11 cellular contexts compared by ENCODE assay signal in genomic region chr12:6202331-6202730, GRCh38. TPM values are rescaled to one million over a fixed set of nuclear protein-coding genes. Genes with fewer than 3 reads are reported as not detected.
A peak's percentile ranks its signal among the peaks of the same experiment; 100 is the strongest.
DNase-seq lines count a peak whose midpoint lies in the region; ATAC-seq and TF ChIP-seq lines count a peak whose summit lies in the region.
"Had no signal": no experiment of that assay in that cellular context is flagged by ENCODE, and none has a peak within 500 bp of the region (broad histone marks: within the 10 kb centered on the region; RNA-seq: fewer than 3 reads in every experiment).

No MANE protein-coding gene starts in this region.

- no TSS peak for BruUV-seq in PC-9 (replicated peaks; lab: Mats Ljungman, UMichigan)

- H3K4me2 ChIP-seq in PC-9, result peak overlapping the region; percentile 96
- no peak overlapping the region for H3K4me2 ChIP-seq in neural progenitor cell

- H4K20me1 ChIP-seq in PC-9 (ENCODE audit: insufficient read depth) (peaks cover 3% of the 10 kb centered on the region; the same call in 1 of the 2 replicates), neural progenitor cell (ENCODE audit: low read depth) (peaks cover 9% of the 10 kb centered on the region)

- peaks cover 47% of the 10 kb centered on the region for H3K27me3 Mint-ChIP-seq in neural progenitor cell (ENCODE audit: insufficient read depth, low read depth)
- H3K27me3 Mint-ChIP-seq in T-helper 2 cell treated with Interferon-gamma antibody and Interleukin-4, amounts not matched to agents 5 μg/mL and 100 μg/mL, for 36 hours (ENCODE audit: low read depth), result peaks cover 42% of the 10 kb centered on the region

- no peak overlapping the region for H3K27ac Mint-ChIP-seq in neural progenitor cell
- H3K27ac Mint-ChIP-seq in T-helper 2 cell treated with Interferon-gamma antibody and Interleukin-4, amounts not matched to agents 5 μg/mL and 100 μg/mL, for 36 hours, result no peak overlapping the region
- H3K27ac Mint-ChIP-seq: activated naive CD4-positive, alpha-beta T cell treated with anti-CD3 and anti-CD28 coated beads for 36 hours had no signal

- H3K9ac ChIP-seq in neural progenitor cell, result no peak overlapping the region

- no peaks in the 10 kb centered on the region for H3K36me3 Mint-ChIP-seq in neural progenitor cell
- H3K36me3 Mint-ChIP-seq in T-helper 2 cell treated with Interferon-gamma antibody and Interleukin-4, amounts not matched to agents 5 μg/mL and 100 μg/mL, for 36 hours (ENCODE audit: low read depth), result no peaks in the 10 kb centered on the region

- H3K4me1 ChIP-seq in PC-9 (replicated peaks; ENCODE audit: insufficient read depth) (peaks cover 42% of the 10 kb centered on the region), neural progenitor cell (peaks cover 42% of the 10 kb centered on the region)

- POLR2A ChIA-PET in PC-9 (lab: Charles Lee; ENCODE audit: unreplicated experiment), result interaction anchor here (1.2 to 2.7 kb wide), 4 partner anchors 12 to 76 kb away, joined by 10 to 35 read pairs (median 12); no protein-coding TSS in a partner anchor

- no peaks in the 10 kb centered on the region for H3K27me3 ChIP-seq in PC-9 (ENCODE audit: insufficient read depth, low read depth)
- H3K27me3 ChIP-seq in neural progenitor cell, result peaks cover 71% of the 10 kb centered on the region

- H2AFZ ChIP-seq in PC-9, result no peak overlapping the region
- no peak overlapping the region for H2AFZ ChIP-seq in neural progenitor cell (replicated peaks)

- TF ChIP-seq CTCF in 22Rv1 (IDR thresholded peaks at IDR 0.05) (no peak), PC-9 (conservative IDR thresholded peaks at IDR 0.05) (no peak), fibroblast of pulmonary artery (IDR thresholded peaks at IDR 0.05; ENCODE audit: low read length, missing control alignments) (no peak), neural progenitor cell (IDR thresholded peaks at IDR 0.05) (no peak)

- H3K9me3 ChIP-seq in PC-9 (ENCODE audit: insufficient read depth, low read depth), result no peaks in the 10 kb centered on the region
- no peaks in the 10 kb centered on the region for H3K9me3 ChIP-seq in neural progenitor cell (ENCODE audit: low read depth)

- H3K9me2 ChIP-seq in PC-9 (ENCODE audit: insufficient read depth), result no peaks in the 10 kb centered on the region

- H3F3A ChIP-seq in PC-9 (ENCODE audit: insufficient read depth, low read depth) (peaks cover 14% of the 10 kb centered on the region; the same call in 1 of the 2 replicates), neural progenitor cell (ENCODE audit: low read depth) (peaks cover 48% of the 10 kb centered on the region)

- H3K4me3 Mint-ChIP-seq in neural progenitor cell, result peak overlapping the region; percentile 14
- no peak overlapping the region for H3K4me3 Mint-ChIP-seq in T-helper 2 cell treated with Interferon-gamma antibody and Interleukin-4, amounts not matched to agents 5 μg/mL and 100 μg/mL, for 36 hours
- H3K4me3 Mint-ChIP-seq: activated naive CD4-positive, alpha-beta T cell treated with anti-CD3 and anti-CD28 coated beads for 36 hours had no signal

- H3K4me1 Mint-ChIP-seq in neural progenitor cell, result peaks cover 62% of the 10 kb centered on the region
- peaks cover 12% of the 10 kb centered on the region for H3K4me1 Mint-ChIP-seq in T-helper 2 cell treated with Interferon-gamma antibody and Interleukin-4, amounts not matched to agents 5 μg/mL and 100 μg/mL, for 36 hours (ENCODE audit: low read depth)

- H3K9me3 Mint-ChIP-seq in neural progenitor cell, result no peaks in the 10 kb centered on the region
- H3K9me3 Mint-ChIP-seq in T-helper 2 cell treated with Interferon-gamma antibody and Interleukin-4, amounts not matched to agents 5 μg/mL and 100 μg/mL, for 36 hours, result no peaks in the 10 kb centered on the region
- H3K9me3 Mint-ChIP-seq: activated naive CD4-positive, alpha-beta T cell treated with anti-CD3 and anti-CD28 coated beads for 36 hours had no signal

- peaks cover 70% of the 10 kb centered on the region for H3K79me2 ChIP-seq in PC-9 (ENCODE audit: low read depth)
- H3K79me2 ChIP-seq in neural progenitor cell (ENCODE audit: low read depth), result no peaks in the 10 kb centered on the region

- H3K27ac ChIP-seq in 22Rv1 (peak overlapping the region; percentile 83; the same call in 1 of the 2 replicates), PC-9 (no peak overlapping the region), neural progenitor cell (no peak overlapping the region)
- H3K27ac ChIP-seq: WERI-Rb-1 had no signal

- H3K36me3 ChIP-seq in PC-9 (ENCODE audit: low read depth), result peaks cover 8% of the 10 kb centered on the region; the same call in 1 of the 2 replicates
- no peaks in the 10 kb centered on the region for H3K36me3 ChIP-seq in neural progenitor cell
- H3K36me3 ChIP-seq: WERI-Rb-1 had no signal

- CTCF ChIA-PET in PC-9 (lab: Charles Lee), result interaction anchor here (2.0 kb wide), 1 partner anchor 13 kb away, joined by 12 read pairs; no protein-coding TSS in a partner anchor

- DNase-seq in PC-9, result no peak
- DNase-seq in fibroblast of pulmonary artery (ENCODE audit: low read depth), result no peak
- DNase-seq in neural progenitor cell (ENCODE audit: low spot score), result no peak
- DNase-seq in stimulated activated CD4-positive, alpha-beta T cell treated with anti-CD3 and anti-CD28 coated beads, Interleukin-15, amount 100 ng/mL, for 24 hours, result no peak
- no peak for DNase-seq in GM19240 (ENCODE audit: insufficient read length, low spot score)
- DNase-seq in T-helper 2 cell treated with Interferon-gamma antibody and Interleukin-4, amounts not matched to agents 5 μg/mL and 100 μg/mL, for 36 hours (ENCODE audit: low spot score), result no peak
- DNase-seq: activated naive CD4-positive, alpha-beta T cell treated with anti-CD3 and anti-CD28 coated beads for 36 hours; stimulated activated CD4-positive, alpha-beta T cell treated with anti-CD3 and anti-CD28 coated beads, Interleukin-2, amount 100 ng/mL, for 48 hours; WERI-Rb-1 had no signal

- intact Hi-C loops in PC-9 (cut with micrococcal nuclease; ENCODE audit: unreplicated experiment), result no loop called here

- ATAC-seq in HG03108 (IDR thresholded peaks at IDR 0.05; ENCODE audit: unreplicated experiment), result no peak

- H3K4me3 ChIP-seq in PC-9 (peak overlapping the region; percentile 97; the same call in 1 of the 2 replicates), fibroblast of pulmonary artery (replicated peaks; ENCODE audit: low read depth, low read length) (peak overlapping the region; percentile 69), neural progenitor cell (no peak overlapping the region)

RNA-seq across cellular contexts. Expression of gene CD9, which starts 2.1 kb away (rescaled TPM):
- 319 and 374 TPM in 2 replicates for total RNA-seq in PC-9 (2021)
- 3.1 and 3.6 TPM in 2 replicates for total RNA-seq in neural progenitor cell (ENCODE audit: low replicate concordance)

Comparison
In these comparisons a context has a peak if more than half of its experiments do, and no peak if none do; other contexts are left out.
1. RNA of gene CD9, which starts 2.1 kb away (total RNA-seq): 319 to 374 TPM in PC-9; 3.1 to 3.6 TPM in neural progenitor cell; every median in the first group is over 10 times any median in the second.